8 cellular contexts compared by ENCODE assay signal in genomic region chr12:133037207-133038005, GRCh38.
DNase-seq lines count a peak whose midpoint lies in the region; ATAC-seq and FAIRE-seq lines count a peak whose summit lies in the region.

Gene ZNF84, plus strand, starts transcription at chr12:133037509. Its CDS starts 3,959 bp downstream, at chr12:133041468.

- peaks cover 3 to 4% of the 10 kb centered on the region in 2 donors for H3K4me1 Mint-ChIP-seq in effector memory CD8-positive, alpha-beta T cell (ENCODE audit: low read depth in 2 of 2)

- H3K36me3 Mint-ChIP-seq in effector memory CD8-positive, alpha-beta T cell (ENCODE audit: insufficient read depth), result peaks cover 37% of the 10 kb centered on the region

- H3K9me3 Mint-ChIP-seq in effector memory CD8-positive, alpha-beta T cell, result peaks cover 14% of the 10 kb centered on the region in 2 donors

- H3K27ac Mint-ChIP-seq in effector memory CD8-positive, alpha-beta T cell, result peak within 1 kb of the TSS; percentile 95 to 97

- peak within 1 kb of the TSS; percentile 88 to 90 for H3K4me3 Mint-ChIP-seq in effector memory CD8-positive, alpha-beta T cell

- ATAC-seq in GM21367 (IDR thresholded peaks at IDR 0.05; ENCODE audit: unreplicated experiment), result peak; percentile 83
- peak; percentile 89 for ATAC-seq in effector memory CD8-positive, alpha-beta T cell (replicated peaks)

- H3K27me3 Mint-ChIP-seq in effector memory CD8-positive, alpha-beta T cell, result peaks cover 0 to 9% of the 10 kb centered on the region in 2 donors

- peak; percentile 99 for FAIRE-seq in HTR-8/SVneo (lab: Jason Lieb, UNC)

- DNase-seq in COLO829 (ENCODE audit: low spot score) (peak; percentile 92), HTR-8/SVneo (ENCODE audit: insufficient read length, low spot score) (peak; percentile 95), NOMO-1 treated with dmso at 0.1 percent for 144 hours (lab: John Stamatoyannopoulos, UW; ENCODE audit: unreplicated experiment) (peak; percentile 97), medulla oblongata (ENCODE audit: extremely low spot score) (peak; percentile 98)
- DNase-seq in activated CD8-positive, alpha-beta memory T cell treated with anti-CD3 and anti-CD28 coated beads for 48 hours (ENCODE audit: low read depth in 2 of 3, low spot score in 2 of 3), result peak; percentile 88 to 93 (median 92)
- DNase-seq in effector memory CD8-positive, alpha-beta T cell, result peak; percentile 93 to 96 (median 95)
- peak; percentile 95 for DNase-seq in stimulated activated CD8-positive, alpha-beta memory T cell treated with anti-CD3 and anti-CD28 coated beads, Interleukin-12 subunit alpha, Interleukin-12 subunit beta, amount 100 ng/mL, for 1 hour (ENCODE audit: low read depth)

Comparison
In these comparisons a context has a peak if more than half of its experiments do, and no peak if none do; other contexts are left out.
1. Peak in every context shown above with its lines: DNase-seq and ATAC-seq.